ENCODE assay signal across 1 cellular context in the genomic region with DNA sequence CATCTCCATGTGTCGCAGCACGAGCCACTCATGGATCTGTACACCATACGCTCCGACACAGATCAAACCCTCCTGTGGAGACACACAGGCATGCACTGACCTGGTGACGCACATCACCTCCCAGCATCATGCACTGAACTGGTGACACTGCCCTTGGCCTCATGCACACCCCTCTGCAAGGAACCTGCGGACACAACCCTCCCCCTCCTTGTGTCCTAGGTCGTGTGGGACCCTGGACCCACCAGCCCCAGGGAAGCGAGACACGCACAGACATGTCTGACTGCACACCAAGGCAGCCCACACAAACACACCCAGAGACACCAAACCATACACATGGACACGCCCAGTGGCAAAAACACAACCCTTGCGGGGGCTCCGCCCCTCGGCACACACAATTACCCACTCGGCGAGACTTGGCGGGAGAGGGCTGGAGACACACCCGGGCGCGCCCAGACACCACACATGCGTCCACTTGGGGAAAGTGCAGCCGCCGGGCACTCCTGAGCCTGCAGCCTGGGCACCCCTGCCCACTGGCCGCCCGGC.
TF ChIP-seq lines count a peak whose summit lies in the region.

No MANE protein-coding gene starts in this region.

TF ChIP-seq in HepG2, 621 proteins besides CTCF, POLR2A, EP300 and RAD21:
- TF ChIP-seq, protein P1, sequence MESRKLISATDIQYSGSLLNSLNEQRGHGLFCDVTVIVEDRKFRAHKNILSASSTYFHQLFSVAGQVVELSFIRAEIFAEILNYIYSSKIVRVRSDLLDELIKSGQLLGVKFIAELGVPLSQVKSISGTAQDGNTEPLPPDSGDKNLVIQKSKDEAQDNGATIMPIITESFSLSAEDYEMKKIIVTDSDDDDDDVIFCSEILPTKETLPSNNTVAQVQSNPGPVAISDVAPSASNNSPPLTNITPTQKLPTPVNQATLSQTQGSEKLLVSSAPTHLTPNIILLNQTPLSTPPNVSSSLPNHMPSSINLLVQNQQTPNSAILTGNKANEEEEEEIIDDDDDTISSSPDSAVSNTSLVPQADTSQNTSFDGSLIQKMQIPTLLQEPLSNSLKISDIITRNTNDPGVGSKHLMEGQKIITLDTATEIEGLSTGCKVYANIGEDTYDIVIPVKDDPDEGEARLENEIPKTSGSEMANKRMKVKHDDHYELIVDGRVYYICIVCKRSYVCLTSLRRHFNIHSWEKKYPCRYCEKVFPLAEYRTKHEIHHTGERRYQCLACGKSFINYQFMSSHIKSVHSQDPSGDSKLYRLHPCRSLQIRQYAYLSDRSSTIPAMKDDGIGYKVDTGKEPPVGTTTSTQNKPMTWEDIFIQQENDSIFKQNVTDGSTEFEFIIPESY (CRISPR knock-in tag; IDR thresholded peaks at IDR 0.05) = peak; percentile 16; the same call in 1 of the 2 replicates
- TF ChIP-seq, protein P2, sequence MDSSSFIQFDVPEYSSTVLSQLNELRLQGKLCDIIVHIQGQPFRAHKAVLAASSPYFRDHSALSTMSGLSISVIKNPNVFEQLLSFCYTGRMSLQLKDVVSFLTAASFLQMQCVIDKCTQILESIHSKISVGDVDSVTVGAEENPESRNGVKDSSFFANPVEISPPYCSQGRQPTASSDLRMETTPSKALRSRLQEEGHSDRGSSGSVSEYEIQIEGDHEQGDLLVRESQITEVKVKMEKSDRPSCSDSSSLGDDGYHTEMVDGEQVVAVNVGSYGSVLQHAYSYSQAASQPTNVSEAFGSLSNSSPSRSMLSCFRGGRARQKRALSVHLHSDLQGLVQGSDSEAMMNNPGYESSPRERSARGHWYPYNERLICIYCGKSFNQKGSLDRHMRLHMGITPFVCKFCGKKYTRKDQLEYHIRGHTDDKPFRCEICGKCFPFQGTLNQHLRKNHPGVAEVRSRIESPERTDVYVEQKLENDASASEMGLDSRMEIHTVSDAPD (CRISPR knock-in tag; IDR thresholded peaks at IDR 0.05) = no peak
